ENCODE assay signal across 1 cellular context in genomic region chr5:138725153-138725884, GRCh38.
TF ChIP-seq lines count a peak whose summit lies in the region.

No MANE protein-coding gene starts in this region.

TF ChIP-seq in HCT116, 20 proteins besides CTCF, POLR2A, EP300 and RAD21 (continued from another document):
- TF ChIP-seq ATF3 (IDR thresholded peaks at IDR 0.05) = no peak
- TF ChIP-seq EZH2phosphoT487 (IDR thresholded peaks at IDR 0.05; ENCODE audit: borderline replicate concordance) = no peak
- no peak for TF ChIP-seq SIN3A (IDR thresholded peaks at IDR 0.05; ENCODE audit: low read depth)
- TF ChIP-seq, protein P1, sequence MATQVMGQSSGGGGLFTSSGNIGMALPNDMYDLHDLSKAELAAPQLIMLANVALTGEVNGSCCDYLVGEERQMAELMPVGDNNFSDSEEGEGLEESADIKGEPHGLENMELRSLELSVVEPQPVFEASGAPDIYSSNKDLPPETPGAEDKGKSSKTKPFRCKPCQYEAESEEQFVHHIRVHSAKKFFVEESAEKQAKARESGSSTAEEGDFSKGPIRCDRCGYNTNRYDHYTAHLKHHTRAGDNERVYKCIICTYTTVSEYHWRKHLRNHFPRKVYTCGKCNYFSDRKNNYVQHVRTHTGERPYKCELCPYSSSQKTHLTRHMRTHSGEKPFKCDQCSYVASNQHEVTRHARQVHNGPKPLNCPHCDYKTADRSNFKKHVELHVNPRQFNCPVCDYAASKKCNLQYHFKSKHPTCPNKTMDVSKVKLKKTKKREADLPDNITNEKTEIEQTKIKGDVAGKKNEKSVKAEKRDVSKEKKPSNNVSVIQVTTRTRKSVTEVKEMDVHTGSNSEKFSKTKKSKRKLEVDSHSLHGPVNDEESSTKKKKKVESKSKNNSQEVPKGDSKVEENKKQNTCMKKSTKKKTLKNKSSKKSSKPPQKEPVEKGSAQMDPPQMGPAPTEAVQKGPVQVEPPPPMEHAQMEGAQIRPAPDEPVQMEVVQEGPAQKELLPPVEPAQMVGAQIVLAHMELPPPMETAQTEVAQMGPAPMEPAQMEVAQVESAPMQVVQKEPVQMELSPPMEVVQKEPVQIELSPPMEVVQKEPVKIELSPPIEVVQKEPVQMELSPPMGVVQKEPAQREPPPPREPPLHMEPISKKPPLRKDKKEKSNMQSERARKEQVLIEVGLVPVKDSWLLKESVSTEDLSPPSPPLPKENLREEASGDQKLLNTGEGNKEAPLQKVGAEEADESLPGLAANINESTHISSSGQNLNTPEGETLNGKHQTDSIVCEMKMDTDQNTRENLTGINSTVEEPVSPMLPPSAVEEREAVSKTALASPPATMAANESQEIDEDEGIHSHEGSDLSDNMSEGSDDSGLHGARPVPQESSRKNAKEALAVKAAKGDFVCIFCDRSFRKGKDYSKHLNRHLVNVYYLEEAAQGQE (IDR thresholded peaks at IDR 0.05; ENCODE audit: low read depth) = no peak
- TF ChIP-seq ZFX (IDR thresholded peaks at IDR 0.05) = no peak
- TF ChIP-seq MAX (IDR thresholded peaks at IDR 0.05) = peak; percentile 62
- TF ChIP-seq POLR2AphosphoS5 (IDR thresholded peaks at IDR 0.05; ENCODE audit: low read depth, low read length) = peak; percentile 63
- TF ChIP-seq, protein P2, sequence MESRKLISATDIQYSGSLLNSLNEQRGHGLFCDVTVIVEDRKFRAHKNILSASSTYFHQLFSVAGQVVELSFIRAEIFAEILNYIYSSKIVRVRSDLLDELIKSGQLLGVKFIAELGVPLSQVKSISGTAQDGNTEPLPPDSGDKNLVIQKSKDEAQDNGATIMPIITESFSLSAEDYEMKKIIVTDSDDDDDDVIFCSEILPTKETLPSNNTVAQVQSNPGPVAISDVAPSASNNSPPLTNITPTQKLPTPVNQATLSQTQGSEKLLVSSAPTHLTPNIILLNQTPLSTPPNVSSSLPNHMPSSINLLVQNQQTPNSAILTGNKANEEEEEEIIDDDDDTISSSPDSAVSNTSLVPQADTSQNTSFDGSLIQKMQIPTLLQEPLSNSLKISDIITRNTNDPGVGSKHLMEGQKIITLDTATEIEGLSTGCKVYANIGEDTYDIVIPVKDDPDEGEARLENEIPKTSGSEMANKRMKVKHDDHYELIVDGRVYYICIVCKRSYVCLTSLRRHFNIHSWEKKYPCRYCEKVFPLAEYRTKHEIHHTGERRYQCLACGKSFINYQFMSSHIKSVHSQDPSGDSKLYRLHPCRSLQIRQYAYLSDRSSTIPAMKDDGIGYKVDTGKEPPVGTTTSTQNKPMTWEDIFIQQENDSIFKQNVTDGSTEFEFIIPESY (IDR thresholded peaks at IDR 0.05; ENCODE audit: extremely low read depth, insufficient replicate concordance, low read length) = peak; percentile 35
